Comparison of ENCODE assay signal across 8 cellular contexts in genomic region chr1:18256318-18257235, GRCh38.
DNase-seq lines count a peak whose midpoint lies in the region; ATAC-seq lines count a peak whose summit lies in the region.

No MANE protein-coding gene starts in this region.

- no peak overlapping the region for H3K27ac Mint-ChIP-seq in activated CD8-positive, alpha-beta T cell treated with anti-CD3 and anti-CD28 coated beads, Interleukin-2, amount 10 ng/mL, durations not matched to agents 7 days and 5 days

- no peaks in the 10 kb centered on the region for H3K4me1 Mint-ChIP-seq in activated CD8-positive, alpha-beta T cell treated with anti-CD3 and anti-CD28 coated beads, Interleukin-2, amount 10 ng/mL, durations not matched to agents 7 days and 5 days (ENCODE audit: low read depth)

- no peaks in the 10 kb centered on the region for H3K36me3 Mint-ChIP-seq in activated CD8-positive, alpha-beta T cell treated with anti-CD3 and anti-CD28 coated beads, Interleukin-2, amount 10 ng/mL, durations not matched to agents 7 days and 5 days (ENCODE audit: low read depth)

- no peaks in the 10 kb centered on the region for H3K27me3 Mint-ChIP-seq in activated CD8-positive, alpha-beta T cell treated with anti-CD3 and anti-CD28 coated beads, Interleukin-2, amount 10 ng/mL, durations not matched to agents 7 days and 5 days (ENCODE audit: low read depth)

- CTCF ChIA-PET in activated CD8-positive, alpha-beta T cell treated with anti-CD3 and anti-CD28 coated beads, Interleukin-2, amount 10 ng/mL, durations not matched to agents 7 days and 5 days (lab: Charles Lee) = no interaction called here

- DNase-seq in ELR (ENCODE audit: low read depth) (peak; percentile 26), M059J (ENCODE audit: low read depth) (peak; percentile 35), left lobe of liver (ENCODE audit: low spot score) (no peak), NCI-H2029 (lab: John Stamatoyannopoulos, UW) (no peak)
- peak; percentile 55 for DNase-seq in activated CD8-positive, alpha-beta T cell treated with anti-CD3 and anti-CD28 coated beads, Interleukin-2, amount 10 ng/mL, durations not matched to agents 7 days and 5 days

- no peak overlapping the region for H3K4me3 Mint-ChIP-seq in activated CD8-positive, alpha-beta T cell treated with anti-CD3 and anti-CD28 coated beads, Interleukin-2, amount 10 ng/mL, durations not matched to agents 7 days and 5 days

- H3K9me3 Mint-ChIP-seq in activated CD8-positive, alpha-beta T cell treated with anti-CD3 and anti-CD28 coated beads, Interleukin-2, amount 10 ng/mL, durations not matched to agents 7 days and 5 days (ENCODE audit: insufficient read depth) = no peaks in the 10 kb centered on the region

- POLR2A ChIA-PET in activated CD8-positive, alpha-beta T cell treated with anti-CD3 and anti-CD28 coated beads, Interleukin-2, amount 10 ng/mL, durations not matched to agents 7 days and 5 days (lab: Charles Lee) = no interaction called here

- no peak for ATAC-seq in activated CD8-positive, alpha-beta T cell treated with anti-CD3 and anti-CD28 coated beads, Interleukin-2, amount 10 ng/mL, durations not matched to agents 7 days and 5 days
- ATAC-seq in left lobe of liver (peak; percentile 81), GM21576 (IDR thresholded peaks at IDR 0.05; ENCODE audit: unreplicated experiment) (no peak), GM21390 (IDR thresholded peaks at IDR 0.05; ENCODE audit: unreplicated experiment) (no peak), GM21423 (IDR thresholded peaks at IDR 0.05; ENCODE audit: unreplicated experiment) (no peak)

Comparison
In these comparisons a context has a peak if more than half of its experiments do, and no peak if none do; other contexts are left out.
1. DNase-seq: peak in ELR (single experiment), M059J (single experiment) and activated CD8-positive, alpha-beta T cell treated with anti-CD3 and anti-CD28 coated beads, Interleukin-2, amount 10 ng/mL, durations not matched to agents 7 days and 5 days (single experiment); none in left lobe of liver (single experiment) and NCI-H2029 (single experiment).